ENCODE assay signal across 29 cellular contexts in the genomic region with DNA sequence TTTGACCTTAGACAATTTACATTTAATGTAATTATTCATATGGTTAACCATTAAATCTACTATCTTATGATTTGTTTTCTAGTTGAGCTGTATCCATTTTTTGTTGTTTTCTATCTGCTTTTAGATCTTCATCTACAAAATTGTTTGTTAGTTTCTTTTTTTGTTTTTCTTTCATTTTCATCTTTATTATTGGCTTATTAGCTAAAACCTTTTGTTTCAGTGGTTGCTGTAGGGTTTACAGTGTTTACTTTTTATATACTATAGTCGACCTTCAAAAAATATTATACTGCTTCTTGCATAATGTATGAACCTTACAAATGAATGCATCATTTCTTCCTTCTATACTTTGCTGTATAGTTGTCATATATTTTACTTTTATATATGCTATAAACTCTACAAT.
"Had no signal": no experiment of that assay in that cellular context is flagged by ENCODE, and none has a peak within 500 bp of the region (broad histone marks: within the 10 kb centered on the region; RNA-seq: fewer than 3 reads in every experiment).

No MANE protein-coding gene starts in this region.

- FAIRE-seq: bronchial epithelial cell had no signal

- H3K27me3 ChIP-seq: ascending aorta, cardiac muscle cell had no signal

- DNase-seq: activated B cell treated with CpG ODN at 0.5 μM for 24 hours; activated CD4-positive, alpha-beta memory T cell treated with anti-CD3 and anti-CD28 coated beads, Interleukin-2, amount 10 ng/mL, durations not matched to agents 7 days and 5 days; activated CD4-positive, alpha-beta T cell treated with anti-CD3 and anti-CD28 coated beads for 1 hour; activated CD4-positive, alpha-beta T cell treated with anti-CD3 and anti-CD28 coated beads for 36 hours; activated CD4-positive, alpha-beta T cell treated with anti-CD3 and anti-CD28 coated beads for 48 hours; activated CD4-positive, alpha-beta T cell treated with anti-CD3 and anti-CD28 coated beads, Interleukin-2, amount 10 ng/mL, durations not matched to agents 7 days and 5 days; activated CD4-positive, alpha-beta T cell treated with anti-CD3 and anti-CD28 coated beads, Interleukin-2, amount 50 U/mL, for 48 hours; activated CD8-positive, alpha-beta memory T cell treated with anti-CD3 and anti-CD28 coated beads for 24 hours; activated CD8-positive, alpha-beta memory T cell treated with anti-CD3 and anti-CD28 coated beads, Interleukin-2, amount 10 ng/mL, durations not matched to agents 7 days and 5 days; activated CD8-positive, alpha-beta memory T cell treated with anti-CD3 and anti-CD28 coated beads, Interleukin-2, amount 50 U/mL, for 48 hours; activated CD8-positive, alpha-beta T cell treated with anti-CD3 and anti-CD28 coated beads, Interleukin-2, amount 10 ng/mL, durations not matched to agents 7 days and 5 days; activated effector memory CD4-positive, alpha-beta T cell treated with Interleukin-2 at 50 U/mL for 16 hours; activated gamma-delta T cell; activated naive CD4-positive, alpha-beta T cell treated with anti-CD3 and anti-CD28 coated beads, Interleukin-2, amount 10 ng/mL, durations not matched to agents 7 days and 5 days; activated naive CD4-positive, alpha-beta T cell treated with Interleukin-2 at 50 U/mL for 16 hours; activated naive CD8-positive, alpha-beta T cell treated with anti-CD3 and anti-CD28 coated beads, Interleukin-2, amount 10 ng/mL, durations not matched to agents 7 days and 5 days; activated naive CD8-positive, alpha-beta T cell treated with anti-CD3 and anti-CD28 coated beads, Interleukin-2, amount 50 U/mL, for 24 hours; activated T-cell treated with anti-CD3 and anti-CD28 coated beads, Interleukin-2, amount 50 U/mL, for 24 hours; activated T-cell treated with anti-CD3 and anti-CD28 coated beads, Interleukin-2, amount 50 U/mL, for 48 hours; amygdala; anterior cingulate cortex; central memory CD4-positive, alpha-beta T cell; T-helper 1 cell; T-helper 2 cell; T-helper 9 cell had no signal

- ATAC-seq: activated CD4-positive, alpha-beta T cell treated with anti-CD3 and anti-CD28 coated beads for 36 hours; activated CD8-positive, alpha-beta memory T cell treated with anti-CD3 and anti-CD28 coated beads, Interleukin-2, amount 10 ng/mL, durations not matched to agents 7 days and 5 days; activated CD8-positive, alpha-beta T cell treated with anti-CD3 and anti-CD28 coated beads, Interleukin-2, amount 10 ng/mL, durations not matched to agents 7 days and 5 days; activated naive CD8-positive, alpha-beta T cell treated with anti-CD3 and anti-CD28 coated beads, Interleukin-2, amount 50 U/mL, for 24 hours had no signal

- H3K4me3 ChIP-seq: ascending aorta, cardiac muscle cell had no signal

- H3K36me3 ChIP-seq: ascending aorta, cardiac muscle cell had no signal

- H3K27ac ChIP-seq: ascending aorta, cardiac muscle cell, VCaP had no signal

- H3K4me1 ChIP-seq: ascending aorta had no signal
